23 cellular contexts compared by ENCODE assay signal in genomic region chr2:26651458-26652155, GRCh38. TPM values are rescaled to one million over a fixed set of nuclear protein-coding genes. Genes with fewer than 3 reads are reported as not detected.
A peak's percentile ranks its signal among the peaks of the same experiment; 100 is the strongest.
DNase-seq lines count a peak whose midpoint lies in the region; ATAC-seq and TF ChIP-seq lines count a peak whose summit lies in the region.
"Had no signal": no experiment of that assay in that cellular context is flagged by ENCODE, and none has a peak within 500 bp of the region (broad histone marks: within the 10 kb centered on the region; RNA-seq: fewer than 3 reads in every experiment).

No MANE protein-coding gene starts in this region.

- H3K4me3 Mint-ChIP-seq in activated T-cell treated with anti-CD3 and anti-CD28 coated beads, Interleukin-2, amount 50 U/mL, for 24 hours: no peak overlapping the region
- H3K4me3 Mint-ChIP-seq: activated CD8-positive, alpha-beta T cell treated with anti-CD3 and anti-CD28 coated beads for 36 hours; GM23338; IgD-negative memory B cell; natural killer cell; stimulated activated naive CD8-positive, alpha-beta T cell treated with anti-CD3 and anti-CD28 coated beads, Interleukin-15, Interleukin-2, amounts not matched to agents 100 ng/mL and 50 ng/mL, for 24 hours had no signal

- no peaks in the 10 kb centered on the region for H3K4me1 Mint-ChIP-seq in activated T-cell treated with anti-CD3 and anti-CD28 coated beads, Interleukin-2, amount 50 U/mL, for 24 hours (ENCODE audit: low read depth)
- H3K4me1 Mint-ChIP-seq: IgD-negative memory B cell, natural killer cell had no signal

- H3K27me3 Mint-ChIP-seq in activated T-cell treated with anti-CD3 and anti-CD28 coated beads, Interleukin-2, amount 50 U/mL, for 24 hours: peaks cover 17% of the 10 kb centered on the region

- peaks cover 16% of the 10 kb centered on the region for H3K4me1 ChIP-seq in A673 (ENCODE audit: insufficient read depth, low read length, poor library complexity, severe bottlenecking)
- peaks cover 26% of the 10 kb centered on the region for H3K4me1 ChIP-seq in lower lobe of right lung
- H3K4me1 ChIP-seq in spleen: peaks cover 0 to 18% (median 4%) of the 10 kb centered on the region in 6 donors

- POLR2A ChIA-PET in A673 (lab: Charles Lee; ENCODE audit: low non-redundant PET): no interaction called here

- H3K9me3 Mint-ChIP-seq in activated T-cell treated with anti-CD3 and anti-CD28 coated beads, Interleukin-2, amount 50 U/mL, for 24 hours: no peaks in the 10 kb centered on the region
- H3K9me3 Mint-ChIP-seq: activated CD8-positive, alpha-beta T cell treated with anti-CD3 and anti-CD28 coated beads for 36 hours; activated naive CD4-positive, alpha-beta T cell treated with anti-CD3 and anti-CD28 coated beads, Interleukin-2, amount 50 U/mL, for 72 hours; GM23338; natural killer cell; stimulated activated naive CD8-positive, alpha-beta T cell treated with anti-CD3 and anti-CD28 coated beads, Interleukin-15, Interleukin-2, amounts not matched to agents 100 ng/mL and 50 ng/mL, for 24 hours had no signal

- no TSS peak for BruUV-seq in A673 (replicated peaks; lab: Mats Ljungman, UMichigan)

- intact Hi-C loops in A673 (cut with micrococcal nuclease; ENCODE audit: unreplicated experiment) (no loop called here), lower lobe of right lung (cut with DNase I) (no loop called here), spleen (cut with DNase I; ENCODE audit: low total_unique reads) (no loop called here)

- H3K4me3 ChIP-seq in A673 (ENCODE audit: low read depth, low read length, poor library complexity, severe bottlenecking): no peak overlapping the region
- no peak overlapping the region for H3K4me3 ChIP-seq in lower lobe of right lung
- no peak overlapping the region for H3K4me3 ChIP-seq in spleen
- H3K4me3 ChIP-seq: GM23338, skin epidermis had no signal

- CTCF ChIA-PET in A673 (lab: Charles Lee): no interaction called here

- no peak overlapping the region for H3K27ac Mint-ChIP-seq in activated T-cell treated with anti-CD3 and anti-CD28 coated beads, Interleukin-2, amount 50 U/mL, for 24 hours
- H3K27ac Mint-ChIP-seq: activated CD8-positive, alpha-beta T cell treated with anti-CD3 and anti-CD28 coated beads for 36 hours; activated naive CD4-positive, alpha-beta T cell treated with anti-CD3 and anti-CD28 coated beads, Interleukin-2, amount 50 U/mL, for 72 hours; IgD-negative memory B cell; natural killer cell; stimulated activated naive CD8-positive, alpha-beta T cell treated with anti-CD3 and anti-CD28 coated beads, Interleukin-15, Interleukin-2, amounts not matched to agents 100 ng/mL and 50 ng/mL, for 24 hours had no signal

- no peaks in the 10 kb centered on the region for H3K27me3 ChIP-seq in A673 (replicated peaks; ENCODE audit: insufficient read depth, low read depth, low read length, poor library complexity)
- no peaks in the 10 kb centered on the region for H3K27me3 ChIP-seq in lower lobe of right lung (ENCODE audit: low read depth)
- peaks cover 0 to 4% (median 0%) of the 10 kb centered on the region in 7 donors for H3K27me3 ChIP-seq in spleen (replicated peaks in 1 of 7)

- WGBS in spleen, 5 donors: 73 to 86% (median 79%) methylated on average over 16 of the region's 16 CpGs

- no peaks in the 10 kb centered on the region for H3K36me3 ChIP-seq in A673 (ENCODE audit: insufficient read depth, low read length, poor library complexity, severe bottlenecking)
- no peaks in the 10 kb centered on the region for H3K36me3 ChIP-seq in lower lobe of right lung
- no peaks in the 10 kb centered on the region for H3K36me3 ChIP-seq in spleen

- no peaks in the 10 kb centered on the region for H3K36me3 Mint-ChIP-seq in activated T-cell treated with anti-CD3 and anti-CD28 coated beads, Interleukin-2, amount 50 U/mL, for 24 hours (ENCODE audit: low read depth)
- H3K36me3 Mint-ChIP-seq: activated naive CD4-positive, alpha-beta T cell treated with anti-CD3 and anti-CD28 coated beads, Interleukin-2, amount 50 U/mL, for 72 hours; IgD-negative memory B cell; natural killer cell had no signal

- DNase-seq in A673 (ENCODE audit: low spot score): no peak
- peak; percentile 60 for DNase-seq in amniotic epithelial cell (ENCODE audit: low read depth)
- no peak for DNase-seq in lower lobe of right lung
- peak; percentile 34 for DNase-seq in spleen
- DNase-seq in EL: no peak
- no peak for DNase-seq in foreskin melanocyte
- no peak for DNase-seq in activated T-cell treated with anti-CD3 and anti-CD28 coated beads, Interleukin-2, amount 50 U/mL, for 24 hours
- DNase-seq: activated CD8-positive, alpha-beta T cell treated with anti-CD3 and anti-CD28 coated beads for 36 hours; C1 segment of cervical spinal cord; hypothalamus; mesendoderm; natural killer cell; NCI-H2171 treated with DMSO at 0.1 percent for 48 hours; stimulated activated CD4-positive, alpha-beta T cell treated with anti-CD3 and anti-CD28 coated beads, Interleukin-4, amount 100 ng/mL, for 1 hour; T1000 had no signal

- TF ChIP-seq POLR2A in spleen (IDR thresholded peaks at IDR 0.05): no peak

- no peak for TF ChIP-seq CTCF in A673 (conservative IDR thresholded peaks at IDR 0.05; ENCODE audit: low read depth, low read length)
- no peak for TF ChIP-seq CTCF in lower lobe of right lung (IDR thresholded peaks at IDR 0.05)
- TF ChIP-seq CTCF in spleen (IDR thresholded peaks at IDR 0.05 in 8 of 11, conservative IDR thresholded peaks at IDR 0.05 in 3 of 11): no peak

- no peak for ATAC-seq in lower lobe of right lung
- no peak for ATAC-seq in HG03108 (IDR thresholded peaks at IDR 0.05; ENCODE audit: unreplicated experiment)
- ATAC-seq: activated CD8-positive, alpha-beta T cell treated with anti-CD3 and anti-CD28 coated beads for 36 hours; activated naive CD4-positive, alpha-beta T cell treated with anti-CD3 and anti-CD28 coated beads, Interleukin-2, amount 50 U/mL, for 72 hours; GM23338; natural killer cell had no signal

- H3K9me3 ChIP-seq in A673 (ENCODE audit: low read depth, low read length, poor library complexity, severe bottlenecking): no peaks in the 10 kb centered on the region
- H3K9me3 ChIP-seq in lower lobe of right lung: no peaks in the 10 kb centered on the region
- no peaks in the 10 kb centered on the region for H3K9me3 ChIP-seq in spleen

- H3K27ac ChIP-seq in A673 (ENCODE audit: low read depth, low read length, poor library complexity, severe bottlenecking) (peak overlapping the region; percentile 41), lower lobe of right lung (peak overlapping the region; percentile 72), spleen (peak overlapping the region in 6 of 8 donors; percentile 35 to 68 (median 55))

RNA-seq across cellular contexts. Expression of gene CIB4, which starts 10.4 kb away (rescaled TPM):
- total RNA-seq in A673 (2021) (not detected in 2 replicates), lower lobe of right lung (not detected), spleen (not detected)
- not detected for polyA plus RNA-seq in spleen
- total RNA-seq: activated CD8-positive, alpha-beta T cell treated with anti-CD3 and anti-CD28 coated beads for 36 hours; activated naive CD4-positive, alpha-beta T cell treated with anti-CD3 and anti-CD28 coated beads, Interleukin-2, amount 50 U/mL, for 72 hours; GM23338; kidney epithelial cell; M059J; natural killer cell had no signal
- polyA plus RNA-seq: GM23338, IgD-negative memory B cell had no signal

RNA-seq across cellular contexts. Expression of gene KCNK3, which starts 40.9 kb away (rescaled TPM):
- total RNA-seq in A673 (2021) (0.13 and 0.31 TPM in 2 replicates), lower lobe of right lung (26.8 TPM), spleen (1 to 10 TPM; 1.1 to 6.0 (median 2.9) TPM)
- 1 to 10 TPM in 1 of 3 donors, under 1 TPM in 2; 0.61 to 1.2 (median 0.83) TPM for polyA plus RNA-seq in spleen
- total RNA-seq: activated CD8-positive, alpha-beta T cell treated with anti-CD3 and anti-CD28 coated beads for 36 hours; activated naive CD4-positive, alpha-beta T cell treated with anti-CD3 and anti-CD28 coated beads, Interleukin-2, amount 50 U/mL, for 72 hours; GM23338; natural killer cell had no signal
- polyA plus RNA-seq: GM23338, IgD-negative memory B cell had no signal

Comparison
In these comparisons a context has a peak if more than half of its experiments do, and no peak if none do; other contexts are left out.
1. DNase-seq: peak in amniotic epithelial cell (single experiment) and spleen (single experiment); none in A673 (single experiment), lower lobe of right lung (single experiment), EL (single experiment), foreskin melanocyte (single experiment) and activated T-cell treated with anti-CD3 and anti-CD28 coated beads, Interleukin-2, amount 50 U/mL, for 24 hours (single experiment).
2. Peak in every context shown above with its lines, with median percentiles within 50 percentile points of each other: H3K27ac ChIP-seq.